ENCODE assay signal across 22 cellular contexts in genomic region chr10:29387269-29387668, GRCh38.
DNase-seq lines count a peak whose midpoint lies in the region; TF ChIP-seq lines count a peak whose summit lies in the region.
"Had no signal": no experiment of that assay in that cellular context is flagged by ENCODE, and none has a peak within 500 bp of the region (broad histone marks: within the 10 kb centered on the region; RNA-seq: fewer than 3 reads in every experiment).

No MANE protein-coding gene starts in this region.

- H3K4me1 ChIP-seq in HEK293 (ENCODE audit: control insufficient read depth, insufficient read depth, low read length) (no peaks in the 10 kb centered on the region), esophagus muscularis mucosa (peaks cover 0 to 3% (median 0%) of the 10 kb centered on the region in 4 donors), endodermal cell (ENCODE audit: control insufficient read depth, insufficient read depth, low read length) (no peaks in the 10 kb centered on the region)
- H3K4me1 ChIP-seq: foreskin keratinocyte, right atrium auricular region, upper lobe of right lung had no signal

- POLR2A ChIA-PET in HEK293 (lab: Yijun Ruan, JAX): no interaction called here

- H3K36me3 Mint-ChIP-seq in endodermal cell (ENCODE audit: low read depth): no peaks in the 10 kb centered on the region
- H3K36me3 Mint-ChIP-seq: activated naive CD4-positive, alpha-beta T cell treated with anti-CD3 and anti-CD28 coated beads, Interleukin-2, amount 50 U/mL, for 24 hours; CD4-positive, CD25-positive, alpha-beta regulatory T cell; naive thymus-derived CD4-positive, alpha-beta T cell; stimulated activated effector memory CD8-positive, alpha-beta T cell treated with anti-CD3 and anti-CD28 coated beads, Interleukin-12 subunit alpha, Interleukin-12 subunit beta, amount 100 ng/mL, for 72 hours had no signal

- DNase-seq in NCI-H146 (lab: John Stamatoyannopoulos, UW) (peak; percentile 94), NCI-H345 (lab: John Stamatoyannopoulos, UW) (peak; percentile 80), esophagus muscularis mucosa (ENCODE audit: extremely low spot score) (peak; percentile 80), endodermal cell (no peak), glomerular visceral epithelial cell (ENCODE audit: extremely low spot score) (no peak), NCI-H82 treated with DMSO at 0.1 percent for 48 hours (lab: John Stamatoyannopoulos, UW; ENCODE audit: unreplicated experiment) (no peak), HUDEP-2 (lab: John Stamatoyannopoulos, UW; ENCODE audit: unreplicated experiment in 76 of 76) (no peak)
- DNase-seq: CD4-positive, CD25-positive, alpha-beta regulatory T cell; DMS 273 treated with DMSO at 0.1 percent for 48 hours; effector CD8-positive, alpha-beta T cell; foreskin keratinocyte; left colon; naive thymus-derived CD4-positive, alpha-beta T cell; ovary; spleen; stimulated activated CD4-positive, alpha-beta T cell treated with anti-CD3 and anti-CD28 coated beads, Interleukin-2, amount 100 ng/mL, for 48 hours; upper lobe of right lung had no signal

- peaks cover 10% of the 10 kb centered on the region for H3K27me3 Mint-ChIP-seq in endodermal cell (ENCODE audit: insufficient read depth)
- H3K27me3 Mint-ChIP-seq: activated naive CD4-positive, alpha-beta T cell treated with anti-CD3 and anti-CD28 coated beads, Interleukin-2, amount 50 U/mL, for 24 hours had no signal

- WGBS in esophagus muscularis mucosa: 79% methylated on average over 5 of the region's 5 CpGs
- 91 to 97% methylated on average over 5 of the region's 5 CpGs for WGBS in endodermal cell (ENCODE audit: insufficient coverage in 1 of 2, insufficient read length in 1 of 2), 2 experiments

- no peak overlapping the region for H3K9ac ChIP-seq in endodermal cell (ENCODE audit: extremely low read depth, low read length, poor library complexity, severe bottlenecking)

- TF ChIP-seq POLR2A in esophagus muscularis mucosa (IDR thresholded peaks at IDR 0.05; ENCODE audit: low read depth): no peak

- H3K4me1 Mint-ChIP-seq in endodermal cell: peaks cover 4% of the 10 kb centered on the region
- H3K4me1 Mint-ChIP-seq: activated naive CD4-positive, alpha-beta T cell treated with anti-CD3 and anti-CD28 coated beads, Interleukin-2, amount 50 U/mL, for 24 hours; stimulated activated effector memory CD8-positive, alpha-beta T cell treated with anti-CD3 and anti-CD28 coated beads, Interleukin-12 subunit alpha, Interleukin-12 subunit beta, amount 100 ng/mL, for 72 hours had no signal

- H3K27me3 ChIP-seq in esophagus muscularis mucosa (no peaks in the 10 kb centered on the region), endodermal cell (ENCODE audit: control insufficient read depth, insufficient read depth, low read length, poor library complexity, severe bottlenecking) (no peaks in the 10 kb centered on the region)
- H3K27me3 ChIP-seq: ovary, right atrium auricular region, spleen, upper lobe of right lung had no signal

- H3K4me3 ChIP-seq in HEK293 (ENCODE audit: low read depth, low read length) (no peak overlapping the region), esophagus muscularis mucosa (no peak overlapping the region), endodermal cell (ENCODE audit: low read length) (no peak overlapping the region)
- H3K4me3 ChIP-seq: ovary, right atrium auricular region, spleen, upper lobe of right lung had no signal

- H3K36me3 ChIP-seq in HEK293 (ENCODE audit: control insufficient read depth in 2 of 2, insufficient read depth in 1 of 2, low read length in 2 of 2) (no peaks in the 10 kb centered on the region), esophagus muscularis mucosa (no peaks in the 10 kb centered on the region), endodermal cell (ENCODE audit: control insufficient read depth, insufficient read depth, low read length) (no peaks in the 10 kb centered on the region)
- H3K36me3 ChIP-seq: ovary, right atrium auricular region, spleen, upper lobe of right lung had no signal

- H3K9me3 ChIP-seq in HEK293 (ENCODE audit: control insufficient read depth, insufficient read depth, low read depth, low read length) (no peaks in the 10 kb centered on the region), esophagus muscularis mucosa (no peaks in the 10 kb centered on the region), endodermal cell (ENCODE audit: control insufficient read depth, low read length) (peaks cover 11% of the 10 kb centered on the region)
- H3K9me3 ChIP-seq: ovary, right atrium auricular region, spleen, upper lobe of right lung had no signal

- peaks cover 15% of the 10 kb centered on the region for H3K9me3 Mint-ChIP-seq in endodermal cell
- H3K9me3 Mint-ChIP-seq: activated naive CD4-positive, alpha-beta T cell treated with anti-CD3 and anti-CD28 coated beads, Interleukin-2, amount 50 U/mL, for 24 hours; activated T-helper 1 cell treated with anti-CD3 and anti-CD28 coated beads, Interleukin-12 subunit alpha, Interleukin-12 subunit beta, Interleukin-2, Interleukin-4 antibody, amounts not matched to agents 30 ng/mL and 10 ng/mL and 1 ng/mL, durations not matched to agents 14 hours and 24 hours and 36 hours; naive thymus-derived CD4-positive, alpha-beta T cell; stimulated activated effector memory CD8-positive, alpha-beta T cell treated with anti-CD3 and anti-CD28 coated beads, Interleukin-12 subunit alpha, Interleukin-12 subunit beta, amount 100 ng/mL, for 72 hours had no signal

- no peak overlapping the region for H3K4me3 Mint-ChIP-seq in endodermal cell
- H3K4me3 Mint-ChIP-seq: activated naive CD4-positive, alpha-beta T cell treated with anti-CD3 and anti-CD28 coated beads, Interleukin-2, amount 50 U/mL, for 24 hours; activated T-helper 1 cell treated with anti-CD3 and anti-CD28 coated beads, Interleukin-12 subunit alpha, Interleukin-12 subunit beta, Interleukin-2, Interleukin-4 antibody, amounts not matched to agents 30 ng/mL and 10 ng/mL and 1 ng/mL, durations not matched to agents 14 hours and 24 hours and 36 hours; CD4-positive, CD25-positive, alpha-beta regulatory T cell; naive thymus-derived CD4-positive, alpha-beta T cell; stimulated activated effector memory CD8-positive, alpha-beta T cell treated with anti-CD3 and anti-CD28 coated beads, Interleukin-12 subunit alpha, Interleukin-12 subunit beta, amount 100 ng/mL, for 72 hours had no signal

- H3K27ac ChIP-seq in HEK293 (ENCODE audit: extremely low read depth, low read depth, low read length) (no peak overlapping the region), esophagus muscularis mucosa (replicated peaks in 1 of 4) (no peak overlapping the region), endodermal cell (ENCODE audit: low read depth, low read length) (no peak overlapping the region)
- H3K27ac ChIP-seq: foreskin keratinocyte, ovary, right atrium auricular region, spleen, upper lobe of right lung had no signal

- intact Hi-C loops in esophagus muscularis mucosa (cut with DNase I): loop anchor here (5.0 kb wide), 1 partner anchor 60 kb away; no protein-coding TSS in a partner anchor

- no peak overlapping the region for H3K27ac Mint-ChIP-seq in endodermal cell
- H3K27ac Mint-ChIP-seq: activated naive CD4-positive, alpha-beta T cell treated with anti-CD3 and anti-CD28 coated beads, Interleukin-2, amount 50 U/mL, for 24 hours; activated T-helper 1 cell treated with anti-CD3 and anti-CD28 coated beads, Interleukin-12 subunit alpha, Interleukin-12 subunit beta, Interleukin-2, Interleukin-4 antibody, amounts not matched to agents 30 ng/mL and 10 ng/mL and 1 ng/mL, durations not matched to agents 14 hours and 24 hours and 36 hours; CD4-positive, CD25-positive, alpha-beta regulatory T cell; naive thymus-derived CD4-positive, alpha-beta T cell; stimulated activated effector memory CD8-positive, alpha-beta T cell treated with anti-CD3 and anti-CD28 coated beads, Interleukin-12 subunit alpha, Interleukin-12 subunit beta, amount 100 ng/mL, for 72 hours had no signal

- TF ChIP-seq EP300 in esophagus muscularis mucosa (IDR thresholded peaks at IDR 0.05): no peak

- no peak for TF ChIP-seq CTCF in HEK293 (tag by site-specific recombination; IDR thresholded peaks at IDR 0.05)
- TF ChIP-seq CTCF in esophagus muscularis mucosa (IDR thresholded peaks at IDR 0.05): no peak
- TF ChIP-seq CTCF in endodermal cell (conservative IDR thresholded peaks at IDR 0.05): no peak

- CTCF ChIA-PET in HEK293 (lab: Yijun Ruan, JAX): interaction anchor here (0.6 to 2.6 kb wide), 14 partner anchors 11 to 552 kb away, joined by 3 to 18 read pairs (median 4); no protein-coding TSS in a partner anchor

TF ChIP-seq in HEK293, 187 proteins besides CTCF, POLR2A, EP300 and RAD21:
- TF ChIP-seq SP7 (tag by site-specific recombination; IDR thresholded peaks at IDR 0.05): no peak
- peak; percentile 80 for TF ChIP-seq SCRT1 (tag by site-specific recombination; IDR thresholded peaks at IDR 0.05; ENCODE audit: borderline replicate concordance)
- TF ChIP-seq SCRT2 (tag by site-specific recombination; IDR thresholded peaks at IDR 0.05): peak; percentile 76

Comparison
In these comparisons a context has a peak if more than half of its experiments do, and no peak if none do; other contexts are left out.
1. DNase-seq: peak in NCI-H146 (single experiment), NCI-H345 (single experiment) and esophagus muscularis mucosa (single experiment); none in endodermal cell (single experiment), glomerular visceral epithelial cell (single experiment), NCI-H82 treated with DMSO at 0.1 percent for 48 hours (single experiment) and HUDEP-2 (0 of 76).